In genomic region chrX:113399501-113400192, GRCh38 we compare ENCODE assay signal across 16 cellular contexts.
DNase-seq lines count a peak whose midpoint lies in the region; ATAC-seq and TF ChIP-seq lines count a peak whose summit lies in the region.
"Had no signal": no experiment of that assay in that cellular context is flagged by ENCODE, and none has a peak within 500 bp of the region (broad histone marks: within the 10 kb centered on the region; RNA-seq: fewer than 3 reads in every experiment).

No MANE protein-coding gene starts in this region.

- TF ChIP-seq CTCF in foreskin fibroblast (IDR thresholded peaks at IDR 0.05; ENCODE audit: low read depth, low read length), result no peak

- DNase-seq in GM03348 (ENCODE audit: low spot score), result peak; percentile 25
- DNase-seq in RPMI7951 (ENCODE audit: low read depth), result peak; percentile 7
- peak; percentile 4 to 27 for DNase-seq in foreskin fibroblast
- peak; percentile 24 for DNase-seq in skeletal muscle cell (ENCODE audit: low read depth)
- DNase-seq in NCI-H2081 treated with DMSO at 0.1 percent for 48 hours (lab: John Stamatoyannopoulos, UW), result no peak
- no peak for DNase-seq in putamen (ENCODE audit: low spot score)
- DNase-seq: activated CD4-positive, alpha-beta T cell treated with anti-CD3 and anti-CD28 coated beads for 48 hours; activated naive CD4-positive, alpha-beta T cell treated with anti-CD3 and anti-CD28 coated beads, Interleukin-2, amount 10 ng/mL, durations not matched to agents 7 days and 5 days; CD4-positive, alpha-beta memory T cell; GF-D8; NCI-H1105; NCI-H2227 treated with DMSO at 0.1 percent for 48 hours; SHP77 treated with DMSO at 0.1 percent for 48 hours; T1000 had no signal

- H3K4me3 ChIP-seq in foreskin fibroblast (ENCODE audit: low read depth in 1 of 2, low read length in 2 of 2) (no peak overlapping the region), skeletal muscle cell (ENCODE audit: low read depth, low read length) (no peak overlapping the region)
- H3K4me3 ChIP-seq: breast epithelium had no signal

- ATAC-seq in HG03565 (IDR thresholded peaks at IDR 0.05; ENCODE audit: unreplicated experiment), result no peak

Comparison
In these comparisons a context has a peak if more than half of its experiments do, and no peak if none do; other contexts are left out.
1. DNase-seq: peak in GM03348 (single experiment), RPMI7951 (single experiment), foreskin fibroblast (2 of 2) and skeletal muscle cell (single experiment); none in NCI-H2081 treated with DMSO at 0.1 percent for 48 hours (single experiment) and putamen (single experiment).